In the genomic region with DNA sequence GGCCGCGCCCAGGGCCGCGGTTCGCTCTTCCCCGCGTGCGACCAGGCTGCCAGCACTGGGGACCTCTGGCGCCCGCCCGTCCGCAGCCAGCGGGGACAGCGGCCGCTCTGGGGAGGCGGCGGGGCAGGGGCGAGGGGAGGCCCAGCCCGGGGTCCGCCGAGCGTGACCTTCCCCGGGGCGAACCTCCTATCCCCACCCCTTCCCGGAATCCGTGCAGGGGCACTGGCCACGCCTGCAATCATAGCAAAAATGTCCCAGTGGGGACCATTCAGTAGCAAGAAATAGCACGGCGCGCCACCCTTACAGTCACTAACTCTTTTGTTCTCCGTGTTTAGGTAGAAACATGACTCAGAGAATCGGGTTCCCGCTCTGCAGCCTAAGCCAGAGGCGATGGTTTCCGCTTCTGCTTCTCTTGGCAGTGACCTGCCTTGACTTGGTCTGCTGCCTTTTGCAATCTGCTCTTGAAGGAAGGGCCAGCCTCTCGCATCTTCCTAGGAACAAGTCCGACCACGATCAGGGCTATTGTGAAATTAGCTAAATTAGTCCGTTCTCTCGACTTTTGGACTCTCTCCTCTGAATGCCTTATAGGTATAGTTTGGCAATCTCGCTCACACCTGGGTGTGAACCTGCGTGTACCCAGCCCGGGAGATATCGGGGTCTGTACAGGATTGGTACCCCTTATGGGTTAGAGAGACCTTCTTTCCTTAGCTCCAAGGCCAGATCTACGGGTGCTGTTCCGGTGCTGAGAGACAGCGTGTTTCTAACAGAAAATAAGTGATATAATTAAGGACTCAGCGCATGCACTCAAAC, we compare ENCODE assay signal across 8 cellular contexts.
DNase-seq lines count a peak whose midpoint lies in the region; ATAC-seq and TF ChIP-seq lines count a peak whose summit lies in the region.

No MANE protein-coding gene starts in this region.

- H3K4me1 ChIP-seq in ACC112 (ENCODE audit: control insufficient read depth, insufficient read depth, low read length, unreplicated experiment), result peaks cover 4% of the 10 kb centered on the region
- no peaks in the 10 kb centered on the region for H3K4me1 ChIP-seq in aorta (ENCODE audit: control insufficient read depth in 1 of 2, insufficient read depth in 2 of 2, low read length in 2 of 2)

- intact Hi-C loops in activated CD4-positive, alpha-beta T cell treated with anti-CD3 and anti-CD28 coated beads, Interleukin-2, amount 10 ng/mL, durations not matched to agents 24 days and 14 days (cut with micrococcal nuclease), result no loop called here
- intact Hi-C loops in aorta (cut with DNase I), result loop anchor here in 1 of 2 donors (5.0 to 10.0 kb wide), 2 partner anchors 695 to 748 kb away; no protein-coding TSS in a partner anchor

- H3K4me1 Mint-ChIP-seq in activated CD4-positive, alpha-beta T cell treated with anti-CD3 and anti-CD28 coated beads, Interleukin-2, amount 10 ng/mL, durations not matched to agents 24 days and 14 days, result peaks cover 4% of the 10 kb centered on the region
- H3K4me1 Mint-ChIP-seq in chondrocyte (ENCODE audit: low read depth), result no peaks in the 10 kb centered on the region

- DNase-seq in activated CD4-positive, alpha-beta T cell treated with anti-CD3 and anti-CD28 coated beads, Interleukin-2, amount 10 ng/mL, durations not matched to agents 24 days and 14 days, result peak; percentile 68
- DNase-seq in fibroblast of the aortic adventitia (ENCODE audit: low read depth), result peak; percentile 60
- peak; percentile 6 for DNase-seq in occipital lobe (lab: John Stamatoyannopoulos, UW)
- DNase-seq in aorta, result peak; percentile 67 to 86
- DNase-seq in chondrocyte (ENCODE audit: low spot score), result no peak

- H3K36me3 ChIP-seq in ACC112 (ENCODE audit: insufficient read depth, low read length), result no peaks in the 10 kb centered on the region
- H3K36me3 ChIP-seq in aorta (ENCODE audit: control insufficient read depth in 1 of 2, insufficient read depth in 2 of 2, low read length in 1 of 2), result no peaks in the 10 kb centered on the region

- H3K4me3 ChIP-seq in ACC112 (ENCODE audit: low read depth, low read length), result peak overlapping the region; percentile 75
- H3K4me3 ChIP-seq in fibroblast of the aortic adventitia (ENCODE audit: low read depth, low read length), result peak overlapping the region; percentile 42
- H3K4me3 ChIP-seq in aorta (ENCODE audit: low read length in 2 of 2), result no peak overlapping the region

- peaks cover 16% of the 10 kb centered on the region for H3K27me3 Mint-ChIP-seq in activated CD4-positive, alpha-beta T cell treated with anti-CD3 and anti-CD28 coated beads, Interleukin-2, amount 10 ng/mL, durations not matched to agents 24 days and 14 days
- peaks cover 9% of the 10 kb centered on the region for H3K27me3 Mint-ChIP-seq in chondrocyte (ENCODE audit: low read depth)

- H2AFZ ChIP-seq in ACC112 (ENCODE audit: low read length, unreplicated experiment), result peak overlapping the region; percentile 86

- H3K9me3 Mint-ChIP-seq in activated CD4-positive, alpha-beta T cell treated with anti-CD3 and anti-CD28 coated beads, Interleukin-2, amount 10 ng/mL, durations not matched to agents 24 days and 14 days, result no peaks in the 10 kb centered on the region
- no peaks in the 10 kb centered on the region for H3K9me3 Mint-ChIP-seq in chondrocyte (ENCODE audit: low read depth)

- peak; percentile 58 for ATAC-seq in GM18870 (IDR thresholded peaks at IDR 0.05; ENCODE audit: unreplicated experiment)
- peak; percentile 60 for ATAC-seq in HG03558 (IDR thresholded peaks at IDR 0.05; ENCODE audit: extremely low read depth, unreplicated experiment)
- ATAC-seq in aorta (ENCODE audit: low FRiP score), result peak; percentile 68

- no peaks in the 10 kb centered on the region for H3K36me3 Mint-ChIP-seq in activated CD4-positive, alpha-beta T cell treated with anti-CD3 and anti-CD28 coated beads, Interleukin-2, amount 10 ng/mL, durations not matched to agents 24 days and 14 days (ENCODE audit: low read depth)
- no peaks in the 10 kb centered on the region for H3K36me3 Mint-ChIP-seq in chondrocyte (ENCODE audit: low read depth)

- 0 out of 2 replicates have a peak, but pooled peaks cover 6% of the 10 kb centered on the region for H3K27me3 ChIP-seq in ACC112 (ENCODE audit: insufficient read depth, low read length)
- H3K27me3 ChIP-seq in aorta (ENCODE audit: control insufficient read depth in 1 of 2, insufficient read depth in 2 of 2, low read length in 1 of 2), result no peaks in the 10 kb centered on the region

- no peaks in the 10 kb centered on the region for H3K9me3 ChIP-seq in aorta (ENCODE audit: control insufficient read depth, low read length)

- TF ChIP-seq CTCF in fibroblast of the aortic adventitia (IDR thresholded peaks at IDR 0.05; ENCODE audit: insufficient read depth, low read length), result no peak
- no peak for TF ChIP-seq CTCF in chondrocyte (IDR thresholded peaks at IDR 0.05)

- H3K4me3 Mint-ChIP-seq in activated CD4-positive, alpha-beta T cell treated with anti-CD3 and anti-CD28 coated beads, Interleukin-2, amount 10 ng/mL, durations not matched to agents 24 days and 14 days, result peak overlapping the region; percentile 70
- H3K4me3 Mint-ChIP-seq in chondrocyte (ENCODE audit: unreplicated experiment), result no peak overlapping the region

- 22 to 25% methylated on average over 48 of the region's 48 CpGs for WGBS in aorta, 2 donors

- peak overlapping the region; percentile 48 for H3K27ac ChIP-seq in ACC112 (ENCODE audit: low read depth, low read length)
- no peak overlapping the region for H3K27ac ChIP-seq in aorta (ENCODE audit: low read depth in 1 of 2, low read length in 2 of 2)

- H3K27ac Mint-ChIP-seq in activated CD4-positive, alpha-beta T cell treated with anti-CD3 and anti-CD28 coated beads, Interleukin-2, amount 10 ng/mL, durations not matched to agents 24 days and 14 days, result peak overlapping the region; percentile 51
- H3K27ac Mint-ChIP-seq in chondrocyte (ENCODE audit: unreplicated experiment), result no peak overlapping the region

- H3K79me2 ChIP-seq in ACC112 (ENCODE audit: control insufficient read depth, insufficient read depth, low read length, unreplicated experiment), result no peaks in the 10 kb centered on the region

Comparison
In these comparisons a context has a peak if more than half of its experiments do, and no peak if none do; other contexts are left out.
1. H3K4me3 ChIP-seq: peak in ACC112 (single experiment) and fibroblast of the aortic adventitia (single experiment); none in aorta (0 of 2).
2. Peak in every context shown above with its lines, with median percentiles within 50 percentile points of each other: ATAC-seq.